In the genomic region with DNA sequence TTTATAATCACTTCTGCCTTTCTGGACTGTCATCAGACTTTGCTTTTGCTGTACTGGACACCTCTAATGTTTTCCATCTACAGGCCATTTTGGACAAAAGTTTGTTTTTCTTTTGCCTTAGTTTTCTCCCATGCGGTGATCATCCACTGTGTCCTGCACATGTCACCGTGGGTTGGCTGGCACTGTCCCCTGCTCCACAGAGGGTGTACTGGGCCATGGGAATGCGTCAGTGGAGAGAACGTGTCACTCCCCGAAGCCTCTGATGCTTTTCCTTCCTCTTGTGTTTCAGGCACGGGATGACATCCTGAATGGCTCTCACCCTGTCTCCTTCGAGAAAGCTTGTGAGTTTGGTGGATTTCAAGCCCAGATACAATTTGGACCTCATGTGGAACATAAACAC, we compare ENCODE assay signal across 8 cellular contexts.
A peak's percentile ranks its signal among the peaks of the same experiment; 100 is the strongest.
DNase-seq lines count a peak whose midpoint lies in the region; ATAC-seq and TF ChIP-seq lines count a peak whose summit lies in the region.
"Not testable (repeated sequence)": the region's sequence is repeated elsewhere in the genome, so short reads cannot be mapped to it uniquely, and the experiment has no call there.

No MANE protein-coding gene starts in this region.

- 59% methylated on average over 7 of the region's 7 CpGs for WGBS in right lobe of liver (ENCODE audit: insufficient coverage, low coverage, low lambda C conversion rate, missing lambda C conversion rate)
- WGBS in aorta, 2 donors, result 72 to 76% methylated on average over 7 of the region's 7 CpGs

- not testable (repeated sequence) for H3K9me3 ChIP-seq in right lobe of liver; aorta (ENCODE audit: control insufficient read depth, low read length)

- not testable (repeated sequence) for H3K36me3 ChIP-seq in right lobe of liver
- peaks cover 0 to 11% of the 10 kb centered on the region in 2 donors for H3K36me3 ChIP-seq in aorta (ENCODE audit: control insufficient read depth in 1 of 2, insufficient read depth in 2 of 2, low read length in 1 of 2)

- H3K4me3 Mint-ChIP-seq in activated CD4-positive, alpha-beta T cell treated with anti-CD3 and anti-CD28 coated beads, Interleukin-2, amount 10 ng/mL, durations not matched to agents 24 days and 14 days, result not testable (repeated sequence)
- H3K4me3 Mint-ChIP-seq in endothelial cell (ENCODE audit: unreplicated experiment), result peak overlapping the region; percentile 12

- not testable (repeated sequence) for H3K4me1 ChIP-seq in right lobe of liver; aorta (ENCODE audit: control insufficient read depth in 1 of 2, insufficient read depth in 2 of 2, low read length in 2 of 2)

- H3K4me3 ChIP-seq in right lobe of liver; aorta (ENCODE audit: low read length in 2 of 2): not testable (repeated sequence)

- not testable (repeated sequence) for H3K36me3 Mint-ChIP-seq in activated CD4-positive, alpha-beta T cell treated with anti-CD3 and anti-CD28 coated beads, Interleukin-2, amount 10 ng/mL, durations not matched to agents 24 days and 14 days (ENCODE audit: low read depth)
- H3K36me3 Mint-ChIP-seq in endothelial cell (ENCODE audit: low read depth, unreplicated experiment), result peaks cover 15% of the 10 kb centered on the region

- DNase-seq in CD1c-positive myeloid dendritic cell (ENCODE audit: extremely low spot score) (peak; percentile 36), aorta (peak in 1 of 2 donors; percentile 60)
- peak; percentile 35 for DNase-seq in activated CD4-positive, alpha-beta T cell treated with anti-CD3 and anti-CD28 coated beads, Interleukin-2, amount 10 ng/mL, durations not matched to agents 24 days and 14 days
- not testable (repeated sequence) for DNase-seq in endothelial cell (ENCODE audit: low spot score); Right ventricle myocardium superior; left ventricle myocardium superior; right lobe of liver; sciatic nerve (ENCODE audit: low spot score)

- TF ChIP-seq POLR2A in right lobe of liver (IDR thresholded peaks at IDR 0.05), result not testable (repeated sequence)

- not testable (repeated sequence) for H3K9me3 Mint-ChIP-seq in activated CD4-positive, alpha-beta T cell treated with anti-CD3 and anti-CD28 coated beads, Interleukin-2, amount 10 ng/mL, durations not matched to agents 24 days and 14 days; endothelial cell (ENCODE audit: unreplicated experiment)

- H3K27me3 Mint-ChIP-seq in activated CD4-positive, alpha-beta T cell treated with anti-CD3 and anti-CD28 coated beads, Interleukin-2, amount 10 ng/mL, durations not matched to agents 24 days and 14 days, result peaks cover 12% of the 10 kb centered on the region
- H3K27me3 Mint-ChIP-seq in endothelial cell (ENCODE audit: unreplicated experiment), result not testable (repeated sequence)

- H3K27me3 ChIP-seq in right lobe of liver; aorta (ENCODE audit: control insufficient read depth in 1 of 2, insufficient read depth in 2 of 2, low read length in 1 of 2): not testable (repeated sequence)

- not testable (repeated sequence) for TF ChIP-seq CTCF in endothelial cell (IDR thresholded peaks at IDR 0.05; ENCODE audit: unreplicated experiment); right lobe of liver (IDR thresholded peaks at IDR 0.05)

- H3K27ac Mint-ChIP-seq in activated CD4-positive, alpha-beta T cell treated with anti-CD3 and anti-CD28 coated beads, Interleukin-2, amount 10 ng/mL, durations not matched to agents 24 days and 14 days; endothelial cell (ENCODE audit: unreplicated experiment): not testable (repeated sequence)

- intact Hi-C loops in activated CD4-positive, alpha-beta T cell treated with anti-CD3 and anti-CD28 coated beads, Interleukin-2, amount 10 ng/mL, durations not matched to agents 24 days and 14 days (cut with micrococcal nuclease); Right ventricle myocardium superior (cut with DNase I); right lobe of liver (cut with DNase I); sciatic nerve (cut with DNase I); aorta (cut with DNase I): not testable (repeated sequence)
- intact Hi-C loops in left ventricle myocardium superior (cut with micrococcal nuclease), result loop anchor here (10.0 kb wide), 1 partner anchor 263 kb away; a partner anchor contains a TSS

- ATAC-seq in Right ventricle myocardium superior (ENCODE audit: poor library complexity) (peak; percentile 74), left ventricle myocardium superior (peak; percentile 69), right lobe of liver (peak in 3 of 4 donors; percentile 53 to 80 (median 70)), sciatic nerve (peak; percentile 73), aorta (ENCODE audit: low FRiP score) (peak; percentile 50)

- not testable (repeated sequence) for H3K27ac ChIP-seq in right lobe of liver; aorta (ENCODE audit: low read depth in 1 of 2, low read length in 2 of 2)

- H3K4me1 Mint-ChIP-seq in activated CD4-positive, alpha-beta T cell treated with anti-CD3 and anti-CD28 coated beads, Interleukin-2, amount 10 ng/mL, durations not matched to agents 24 days and 14 days, result not testable (repeated sequence)
- H3K4me1 Mint-ChIP-seq in endothelial cell (ENCODE audit: unreplicated experiment), result peaks cover 32% of the 10 kb centered on the region
